Comparison of ENCODE assay signal across 9 cellular contexts in the genomic region with DNA sequence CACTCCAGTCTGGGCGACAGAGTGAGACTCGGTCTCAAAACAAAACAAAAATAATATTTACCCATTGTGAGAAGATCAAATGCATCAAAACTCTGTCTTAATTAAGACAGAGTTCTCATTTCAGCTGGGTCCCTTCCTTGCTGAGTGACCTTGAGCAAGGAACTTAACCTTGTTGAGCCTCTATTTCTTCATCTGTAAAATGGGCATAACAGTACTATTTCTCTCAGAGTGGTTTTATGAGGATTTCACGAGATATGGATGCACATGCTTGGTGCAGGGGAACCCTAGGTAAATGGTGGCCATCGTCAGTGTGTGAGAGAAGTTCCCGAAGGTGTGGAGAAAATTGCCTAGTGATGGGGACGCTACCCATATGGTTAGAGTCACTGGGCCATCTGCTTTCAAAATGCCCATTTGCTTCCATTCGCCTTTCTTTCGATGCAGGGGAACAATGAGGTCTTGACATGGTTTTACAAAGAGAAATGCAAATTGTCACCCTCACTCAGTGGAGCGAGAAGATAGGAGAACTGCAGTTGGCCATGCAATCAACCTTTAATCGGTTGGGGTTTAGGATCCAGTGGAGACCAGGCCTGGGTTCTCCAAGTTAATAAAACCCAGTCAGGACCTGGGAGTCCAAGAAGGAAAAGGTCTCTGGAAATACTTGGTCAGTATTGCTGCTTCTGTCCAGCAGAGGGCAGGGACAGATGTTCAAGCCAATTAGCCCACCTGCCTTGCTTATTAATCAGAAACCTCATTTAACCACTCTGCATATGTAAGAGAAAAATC. TPM values are rescaled to one million over a fixed set of nuclear protein-coding genes. Genes with fewer than 3 reads are reported as not detected.
DNase-seq lines count a peak whose midpoint lies in the region; ATAC-seq and TF ChIP-seq lines count a peak whose summit lies in the region.
"Had no signal": no experiment of that assay in that cellular context is flagged by ENCODE, and none has a peak within 500 bp of the region (broad histone marks: within the 10 kb centered on the region; RNA-seq: fewer than 3 reads in every experiment).

No MANE protein-coding gene starts in this region.

- no peak for ATAC-seq in GM18511 (IDR thresholded peaks at IDR 0.05; ENCODE audit: unreplicated experiment)
- ATAC-seq in activated CD8-positive, alpha-beta memory T cell treated with anti-CD3 and anti-CD28 coated beads, Interleukin-2, amount 10 ng/mL, durations not matched to agents 7 days and 5 days = no peak

- 93% methylated on average over 10 of the region's 10 CpGs for WGBS in smooth muscle cell (ENCODE audit: low lambda C conversion rate)

- no peaks in the 10 kb centered on the region for H3F3A ChIP-seq in smooth muscle cell (ENCODE audit: low read depth)

- H3K27ac ChIP-seq in Peyer's patch = no peak overlapping the region
- H3K27ac ChIP-seq in smooth muscle cell (ENCODE audit: low read depth) = no peak overlapping the region

- no peak for TF ChIP-seq POLR2A in Peyer's patch (IDR thresholded peaks at IDR 0.05)

- H3K36me3 ChIP-seq in Peyer's patch (no peaks in the 10 kb centered on the region), smooth muscle cell (ENCODE audit: low read depth) (peaks cover 4% of the 10 kb centered on the region)

- H3K4me1 ChIP-seq in Peyer's patch (no peaks in the 10 kb centered on the region), smooth muscle cell (ENCODE audit: low read depth) (no peaks in the 10 kb centered on the region)

- no peaks in the 10 kb centered on the region for H3K27me3 ChIP-seq in Peyer's patch
- no peaks in the 10 kb centered on the region for H3K27me3 ChIP-seq in smooth muscle cell (ENCODE audit: low read depth)

- TF ChIP-seq CTCF in GM13976 (IDR thresholded peaks at IDR 0.05; ENCODE audit: borderline replicate concordance, control extremely low read depth, extremely low read depth, insufficient read depth, missing control alignments) = peak; percentile 19
- peak; percentile 17 to 43 (median 31) for TF ChIP-seq CTCF in Peyer's patch (IDR thresholded peaks at IDR 0.05)
- peak; percentile 69 for TF ChIP-seq CTCF in fibroblast of villous mesenchyme (IDR thresholded peaks at IDR 0.05; ENCODE audit: insufficient read depth, low read depth, low read length)
- peak; percentile 44 for TF ChIP-seq CTCF in smooth muscle cell (IDR thresholded peaks at IDR 0.05; ENCODE audit: borderline replicate concordance, insufficient read depth, poor library complexity, severe bottlenecking)

- H3K4me1 Mint-ChIP-seq in activated CD8-positive, alpha-beta memory T cell treated with anti-CD3 and anti-CD28 coated beads, Interleukin-2, amount 10 ng/mL, durations not matched to agents 7 days and 5 days = no peaks in the 10 kb centered on the region

- H3K9me3 Mint-ChIP-seq in activated CD8-positive, alpha-beta memory T cell treated with anti-CD3 and anti-CD28 coated beads, Interleukin-2, amount 10 ng/mL, durations not matched to agents 7 days and 5 days (ENCODE audit: low read depth) = no peaks in the 10 kb centered on the region

- DNase-seq in GM13976 (ENCODE audit: low spot score) = no peak
- no peak for DNase-seq in Peyer's patch
- DNase-seq in fibroblast of villous mesenchyme (ENCODE audit: low read depth) = no peak
- no peak for DNase-seq in smooth muscle cell (lab: John Stamatoyannopoulos, UW; ENCODE audit: unreplicated experiment)
- no peak for DNase-seq in occipital lobe (lab: John Stamatoyannopoulos, UW)
- DNase-seq in amniotic stem cell (lab: John Stamatoyannopoulos, UW) = no peak
- DNase-seq in activated CD8-positive, alpha-beta memory T cell treated with anti-CD3 and anti-CD28 coated beads, Interleukin-2, amount 10 ng/mL, durations not matched to agents 7 days and 5 days = no peak
- DNase-seq: NCI-H446 had no signal

- H3K36me3 Mint-ChIP-seq in activated CD8-positive, alpha-beta memory T cell treated with anti-CD3 and anti-CD28 coated beads, Interleukin-2, amount 10 ng/mL, durations not matched to agents 7 days and 5 days = no peaks in the 10 kb centered on the region

- H3K4me3 Mint-ChIP-seq in activated CD8-positive, alpha-beta memory T cell treated with anti-CD3 and anti-CD28 coated beads, Interleukin-2, amount 10 ng/mL, durations not matched to agents 7 days and 5 days = no peak overlapping the region

- no peaks in the 10 kb centered on the region for H4K20me1 ChIP-seq in smooth muscle cell (ENCODE audit: low read depth)

- no peak overlapping the region for H2AFZ ChIP-seq in smooth muscle cell (ENCODE audit: low read depth)

- no peak overlapping the region for H3K4me2 ChIP-seq in smooth muscle cell

- no peak overlapping the region for H3K9ac ChIP-seq in smooth muscle cell (ENCODE audit: low read depth)

- H3K4me3 ChIP-seq in Peyer's patch = no peak overlapping the region
- no peak overlapping the region for H3K4me3 ChIP-seq in fibroblast of villous mesenchyme (ENCODE audit: low read depth, low read length)
- no peak overlapping the region for H3K4me3 ChIP-seq in smooth muscle cell

- CTCF ChIA-PET in activated CD8-positive, alpha-beta memory T cell treated with anti-CD3 and anti-CD28 coated beads, Interleukin-2, amount 10 ng/mL, durations not matched to agents 7 days and 5 days (lab: Charles Lee) = no interaction called here

- no peak overlapping the region for H3K27ac Mint-ChIP-seq in activated CD8-positive, alpha-beta memory T cell treated with anti-CD3 and anti-CD28 coated beads, Interleukin-2, amount 10 ng/mL, durations not matched to agents 7 days and 5 days

- H3K27me3 Mint-ChIP-seq in activated CD8-positive, alpha-beta memory T cell treated with anti-CD3 and anti-CD28 coated beads, Interleukin-2, amount 10 ng/mL, durations not matched to agents 7 days and 5 days = peaks cover 20% of the 10 kb centered on the region

- in situ Hi-C loops in GM13976 (cut with MboI; ENCODE audit: low sequenced_read_pairs, unreplicated experiment) = no loop called here

- H3K9me3 ChIP-seq in Peyer's patch (no peaks in the 10 kb centered on the region), smooth muscle cell (replicated peaks; ENCODE audit: low read depth) (no peaks in the 10 kb centered on the region)

- no peaks in the 10 kb centered on the region for H3K79me2 ChIP-seq in smooth muscle cell (ENCODE audit: low read depth)

RNA-seq across cellular contexts. Expression of a gene that starts 37.1 kb away (rescaled TPM):
- total RNA-seq in Peyer's patch (1 to 10 TPM in 1 of 4 donors, under 1 TPM in 2, not detected in 1; 0.67 to 1.1 (median 0.95) TPM), fibroblast of villous mesenchyme (6.8 and 8.2 TPM in 2 replicates), smooth muscle cell (5.0 and 8.6 TPM in 2 replicates), occipital lobe (9.5 TPM)
- 1.2 and 7.1 TPM in 2 replicates for polyA plus RNA-seq in smooth muscle cell
- under 1 TPM; 0.21 to 0.35 TPM for total RNA-seq in activated CD8-positive, alpha-beta memory T cell treated with anti-CD3 and anti-CD28 coated beads, Interleukin-2, amount 10 ng/mL, durations not matched to agents 7 days and 5 days

Comparison
In these comparisons a context has a peak if more than half of its experiments do, and no peak if none do; other contexts are left out.
1. CTCF ChIP-seq: peak in every context shown above with its lines; median percentile 69 in fibroblast of villous mesenchyme; 44 in smooth muscle cell; 31 in Peyer's patch; 19 in GM13976.